In the genomic region with DNA sequence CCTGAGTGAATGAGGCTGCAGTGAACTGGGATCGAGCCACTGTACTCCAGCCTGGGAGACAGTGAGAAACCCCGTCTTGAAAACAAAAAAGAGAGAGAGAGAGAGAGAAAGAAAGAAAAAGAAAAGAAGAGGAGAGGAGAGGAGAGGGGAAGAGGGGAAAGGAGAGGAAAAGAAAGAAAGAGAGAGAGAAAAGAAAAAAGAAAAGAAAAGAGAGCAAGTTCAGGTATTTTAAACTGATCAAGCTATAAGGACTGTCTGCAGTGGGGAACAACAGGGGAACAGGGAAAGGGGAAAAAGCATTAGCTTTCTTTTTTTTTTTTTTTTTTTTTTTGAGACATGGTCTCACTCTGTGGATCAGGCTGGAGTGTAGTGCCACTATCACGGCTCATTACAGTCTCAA, we compare ENCODE assay signal across 33 cellular contexts. TPM values are rescaled to one million over a fixed set of nuclear protein-coding genes. Genes with fewer than 3 reads are reported as not detected.
"Had no signal": no experiment of that assay in that cellular context is flagged by ENCODE, and none has a peak within 500 bp of the region (broad histone marks: within the 10 kb centered on the region; RNA-seq: fewer than 3 reads in every experiment).

No MANE protein-coding gene starts in this region.

- FAIRE-seq: TTC549 had no signal

- H3K36me3 Mint-ChIP-seq: activated CD4-positive, alpha-beta memory T cell treated with anti-CD3 and anti-CD28 coated beads for 36 hours; activated naive CD8-positive, alpha-beta T cell treated with anti-CD3 and anti-CD28 coated beads for 36 hours had no signal

- H3K9me3 ChIP-seq: MG63 had no signal

- H3K27ac Mint-ChIP-seq: activated CD4-positive, alpha-beta memory T cell treated with anti-CD3 and anti-CD28 coated beads for 36 hours; activated naive CD8-positive, alpha-beta T cell treated with anti-CD3 and anti-CD28 coated beads for 36 hours; activated T-cell treated with anti-CD3 and anti-CD28 coated beads, Interleukin-2, amount 50 U/mL, for 72 hours; activated T-helper 17 cell treated with anti-CD3 and anti-CD28 coated beads, Interleukin-2, amount 50 U/mL, for 72 hours; T-helper 1 cell treated with Interleukin-12 subunit alpha and Interleukin-12 subunit beta and Interleukin-4 antibody, amounts not matched to agents 30 μg/mL and 1 μg/mL, for 36 hours; T-helper 2 cell treated with Interferon-gamma antibody and Interleukin-4, amounts not matched to agents 5 μg/mL and 100 μg/mL, for 36 hours had no signal

- H3K4me1 Mint-ChIP-seq: activated T-helper 17 cell treated with anti-CD3 and anti-CD28 coated beads, Interleukin-2, amount 50 U/mL, for 72 hours; central memory CD8-positive, alpha-beta T cell had no signal

- H3K4me3 ChIP-seq: cardiac muscle cell, MG63 had no signal

- H3K27ac ChIP-seq: cardiac muscle cell had no signal

- H3K36me3 ChIP-seq: cardiac muscle cell, MG63 had no signal

- H3K27me3 ChIP-seq: cardiac muscle cell had no signal

- H3K9me3 Mint-ChIP-seq: activated CD4-positive, alpha-beta memory T cell treated with anti-CD3 and anti-CD28 coated beads for 36 hours; activated naive CD8-positive, alpha-beta T cell treated with anti-CD3 and anti-CD28 coated beads for 36 hours; activated T-cell treated with anti-CD3 and anti-CD28 coated beads, Interleukin-2, amount 50 U/mL, for 72 hours; activated T-helper 17 cell treated with anti-CD3 and anti-CD28 coated beads, Interleukin-2, amount 50 U/mL, for 72 hours; central memory CD8-positive, alpha-beta T cell; T-helper 1 cell treated with Interleukin-12 subunit alpha and Interleukin-12 subunit beta and Interleukin-4 antibody, amounts not matched to agents 30 μg/mL and 1 μg/mL, for 36 hours; T-helper 2 cell treated with Interferon-gamma antibody and Interleukin-4, amounts not matched to agents 5 μg/mL and 100 μg/mL, for 36 hours had no signal

- H3K4me3 Mint-ChIP-seq: activated CD4-positive, alpha-beta memory T cell treated with anti-CD3 and anti-CD28 coated beads for 36 hours; activated naive CD8-positive, alpha-beta T cell treated with anti-CD3 and anti-CD28 coated beads for 36 hours; activated T-cell treated with anti-CD3 and anti-CD28 coated beads, Interleukin-2, amount 50 U/mL, for 72 hours; activated T-helper 17 cell treated with anti-CD3 and anti-CD28 coated beads, Interleukin-2, amount 50 U/mL, for 72 hours; central memory CD8-positive, alpha-beta T cell; T-helper 1 cell treated with Interleukin-12 subunit alpha and Interleukin-12 subunit beta and Interleukin-4 antibody, amounts not matched to agents 30 μg/mL and 1 μg/mL, for 36 hours; T-helper 2 cell treated with Interferon-gamma antibody and Interleukin-4, amounts not matched to agents 5 μg/mL and 100 μg/mL, for 36 hours had no signal

- DNase-seq: activated CD4-positive, alpha-beta memory T cell treated with anti-CD3 and anti-CD28 coated beads for 36 hours; activated CD4-positive, alpha-beta T cell treated with anti-CD3 and anti-CD28 coated beads for 4 hours; activated CD4-positive, alpha-beta T cell treated with anti-CD3 and anti-CD28 coated beads, Interleukin-2, amount 50 U/mL, for 1 hour; activated CD8-positive, alpha-beta memory T cell treated with anti-CD3 and anti-CD28 coated beads, Interleukin-2, amount 50 U/mL, for 4 hours; activated effector memory CD4-positive, alpha-beta T cell treated with anti-CD3 and anti-CD28 coated beads, Interleukin-2, amount 50 U/mL, for 16 hours; activated naive CD4-positive, alpha-beta T cell; activated naive CD4-positive, alpha-beta T cell treated with anti-CD3 and anti-CD28 coated beads, Interleukin-2, amount 50 U/mL, for 16 hours; activated naive CD8-positive, alpha-beta T cell treated with anti-CD3 and anti-CD28 coated beads for 36 hours; activated T-cell treated with anti-CD3 and anti-CD28 coated beads for 4 hours; activated T-cell treated with anti-CD3 and anti-CD28 coated beads, Interleukin-2, amount 50 U/mL, for 72 hours; amniotic stem cell; aorta; Karpas-422; MG63; NCI-H1048; NCI-H1105 treated with DMSO at 0.1 percent for 48 hours; NCI-H1436; NCI-H1694; NCI-H1930; NCI-H2081 treated with DMSO at 0.1 percent for 48 hours; NCI-H226; NCI-H446 treated with DMSO at 0.1 percent for 48 hours; NCI-H526; NCI-H748 treated with DMSO at 0.1 percent for 48 hours; OCI-M1; Right ventricle myocardium superior had no signal

- ATAC-seq: activated CD4-positive, CD25-positive, alpha-beta regulatory T cell treated with anti-CD3 and anti-CD28 coated beads, Interleukin-2, amount 50 U/mL, for 24 hours; activated T-cell treated with anti-CD3 and anti-CD28 coated beads, Interleukin-2, amount 50 U/mL, for 72 hours; activated T-helper 17 cell treated with anti-CD3 and anti-CD28 coated beads, Interleukin-2, amount 50 U/mL, for 72 hours had no signal

RNA-seq across cellular contexts. Expression of a gene that starts 2.5 kb away (rescaled TPM):
- total RNA-seq: activated CD4-positive, alpha-beta memory T cell treated with anti-CD3 and anti-CD28 coated beads for 36 hours; activated naive CD8-positive, alpha-beta T cell treated with anti-CD3 and anti-CD28 coated beads for 36 hours; activated T-cell treated with anti-CD3 and anti-CD28 coated beads, Interleukin-2, amount 50 U/mL, for 72 hours; aorta; cardiac muscle cell; Right ventricle myocardium superior had no signal
- polyA plus RNA-seq: aorta had no signal
